In genomic region chr2:52112141-52112540, GRCh38 we compare ENCODE assay signal across 27 cellular contexts.
"Had no signal": no experiment of that assay in that cellular context is flagged by ENCODE, and none has a peak within 500 bp of the region (broad histone marks: within the 10 kb centered on the region; RNA-seq: fewer than 3 reads in every experiment).

No MANE protein-coding gene starts in this region.

- H3K36me3 Mint-ChIP-seq: activated CD4-positive, alpha-beta memory T cell treated with anti-CD3 and anti-CD28 coated beads for 36 hours; activated naive CD8-positive, alpha-beta T cell had no signal

- ATAC-seq: activated CD4-positive, alpha-beta T cell treated with anti-CD3 and anti-CD28 coated beads for 36 hours; activated T-cell treated with anti-CD3 and anti-CD28 coated beads, Interleukin-2, amount 50 U/mL, for 72 hours; body of pancreas had no signal

- H3K4me1 Mint-ChIP-seq: activated CD4-positive, alpha-beta T cell treated with anti-CD3 and anti-CD28 coated beads for 36 hours; activated CD4-positive, alpha-beta T cell treated with anti-CD3 and anti-CD28 coated beads, Interleukin-2, amount 10 ng/mL, durations not matched to agents 24 days and 14 days had no signal

- H3K9me3 ChIP-seq: adrenal gland, body of pancreas, colonic mucosa had no signal

- DNase-seq: activated CD4-positive, alpha-beta memory T cell treated with anti-CD3 and anti-CD28 coated beads for 36 hours; activated CD4-positive, alpha-beta T cell treated with anti-CD3 and anti-CD28 coated beads for 36 hours; activated CD4-positive, alpha-beta T cell treated with anti-CD3 and anti-CD28 coated beads, Interleukin-2, amount 10 ng/mL, durations not matched to agents 24 days and 14 days; activated CD4-positive, CD25-positive, alpha-beta regulatory T cell; activated CD4-positive, CD25-positive, alpha-beta regulatory T cell treated with anti-CD3 and anti-CD28 coated beads, Interleukin-2, amount 50 U/mL, for 72 hours; activated CD8-positive, alpha-beta memory T cell treated with anti-CD3 and anti-CD28 coated beads, Interleukin-2, amount 50 U/mL, for 48 hours; activated gamma-delta T cell treated with Interleukin-2 at 50 U/mL for 16 hours; activated naive CD4-positive, alpha-beta T cell treated with anti-CD3 and anti-CD28 coated beads, Interleukin-2, amount 50 U/mL, for 16 hours; activated naive CD4-positive, alpha-beta T cell treated with Interleukin-2 at 50 U/mL for 16 hours; activated T-cell treated with anti-CD3 and anti-CD28 coated beads for 4 hours; activated T-cell treated with anti-CD3 and anti-CD28 coated beads, Interleukin-2, amount 50 U/mL, for 24 hours; activated T-cell treated with anti-CD3 and anti-CD28 coated beads, Interleukin-2, amount 50 U/mL, for 72 hours; adrenal gland; amygdala; aorta; body of pancreas; central memory CD4-positive, alpha-beta T cell; cerebellar nuclear complex; colonic mucosa; effector CD8-positive, alpha-beta T cell; esophagus squamous epithelium; foreskin fibroblast; head of caudate nucleus; T-helper 2 cell had no signal

- H3K4me3 Mint-ChIP-seq: activated CD4-positive, alpha-beta memory T cell treated with anti-CD3 and anti-CD28 coated beads for 36 hours; activated CD4-positive, alpha-beta T cell treated with anti-CD3 and anti-CD28 coated beads for 36 hours; activated CD4-positive, alpha-beta T cell treated with anti-CD3 and anti-CD28 coated beads, Interleukin-2, amount 10 ng/mL, durations not matched to agents 24 days and 14 days; activated naive CD8-positive, alpha-beta T cell; activated T-cell treated with anti-CD3 and anti-CD28 coated beads, Interleukin-2, amount 50 U/mL, for 24 hours; activated T-cell treated with anti-CD3 and anti-CD28 coated beads, Interleukin-2, amount 50 U/mL, for 72 hours had no signal

- H3K27ac Mint-ChIP-seq: activated CD4-positive, alpha-beta memory T cell treated with anti-CD3 and anti-CD28 coated beads for 36 hours; activated CD4-positive, alpha-beta T cell treated with anti-CD3 and anti-CD28 coated beads for 36 hours; activated CD4-positive, alpha-beta T cell treated with anti-CD3 and anti-CD28 coated beads, Interleukin-2, amount 10 ng/mL, durations not matched to agents 24 days and 14 days; activated naive CD8-positive, alpha-beta T cell; activated T-cell treated with anti-CD3 and anti-CD28 coated beads, Interleukin-2, amount 50 U/mL, for 24 hours; activated T-cell treated with anti-CD3 and anti-CD28 coated beads, Interleukin-2, amount 50 U/mL, for 72 hours had no signal

- H3K4me3 ChIP-seq: adrenal gland, body of pancreas, cardiac muscle cell, colonic mucosa, esophagus squamous epithelium had no signal

- H3K27ac ChIP-seq: adrenal gland, body of pancreas, cardiac muscle cell, colonic mucosa, epithelial cell of prostate, esophagus squamous epithelium had no signal

- H3K9me3 Mint-ChIP-seq: activated CD4-positive, alpha-beta T cell treated with anti-CD3 and anti-CD28 coated beads, Interleukin-2, amount 10 ng/mL, durations not matched to agents 24 days and 14 days had no signal

- H3K27me3 ChIP-seq: adrenal gland, body of pancreas, cardiac muscle cell, colonic mucosa, esophagus squamous epithelium had no signal

- H3K27me3 Mint-ChIP-seq: activated CD4-positive, alpha-beta memory T cell treated with anti-CD3 and anti-CD28 coated beads for 36 hours; activated CD4-positive, alpha-beta T cell treated with anti-CD3 and anti-CD28 coated beads for 36 hours; activated CD4-positive, alpha-beta T cell treated with anti-CD3 and anti-CD28 coated beads, Interleukin-2, amount 10 ng/mL, durations not matched to agents 24 days and 14 days; activated naive CD8-positive, alpha-beta T cell; activated T-cell treated with anti-CD3 and anti-CD28 coated beads, Interleukin-2, amount 50 U/mL, for 24 hours had no signal

- H3K36me3 ChIP-seq: adrenal gland, cardiac muscle cell, colonic mucosa, esophagus squamous epithelium had no signal
